Comparison of ENCODE assay signal across 25 cellular contexts in genomic region chr4:166827653-166828052, GRCh38.
"Had no signal": no experiment of that assay in that cellular context is flagged by ENCODE, and none has a peak within 500 bp of the region (broad histone marks: within the 10 kb centered on the region; RNA-seq: fewer than 3 reads in every experiment).

No MANE protein-coding gene starts in this region.

- H3K4me2 ChIP-seq: PC-9 had no signal

- ATAC-seq: Right ventricle myocardium inferior had no signal

- H3K9me3 ChIP-seq: Peyer's patch, SJSA1 had no signal

- H3K36me3 ChIP-seq: MG63, Peyer's patch, SJSA1 had no signal

- H3K27me3 ChIP-seq: MG63, Peyer's patch, SJSA1 had no signal

- H3K4me3 ChIP-seq: MG63, PC-9, Peyer's patch, SJSA1, SK-N-MC had no signal

- H2AFZ ChIP-seq: PC-9 had no signal

- H3K27ac ChIP-seq: PC-9, Peyer's patch, SJSA1, SK-N-MC had no signal

- H3K4me1 ChIP-seq: Peyer's patch, SJSA1 had no signal

- DNase-seq: IMR-90, Karpas-422, KG1, MG63, NCI-H1092, NCI-H1105 treated with DMSO at 0.1 percent for 48 hours, NCI-H1417 treated with DMSO at 0.1 percent for 48 hours, NCI-H146, NCI-H1694 treated with DMSO at 0.1 percent for 48 hours, NCI-H2029, NCI-H2081 treated with DMSO at 0.1 percent for 48 hours, NCI-H2171, NCI-H226, NCI-H446, NCI-H510A, NCI-H524 treated with DMSO at 0.1 percent for 48 hours, NCI-H69, NCI-H774, OCI-M1, PC-9, Peyer's patch, SIG-M5 had no signal
